7 cellular contexts compared by ENCODE assay signal in genomic region chr2:168835961-168836360, GRCh38. TPM values are rescaled to one million over a fixed set of nuclear protein-coding genes. Genes with fewer than 3 reads are reported as not detected.
"Had no signal": no experiment of that assay in that cellular context is flagged by ENCODE, and none has a peak within 500 bp of the region (broad histone marks: within the 10 kb centered on the region; RNA-seq: fewer than 3 reads in every experiment).

No MANE protein-coding gene starts in this region.

- DNase-seq: IMR-90, KBM-7, KG1 had no signal

- H3K27ac ChIP-seq: HL-60 had no signal

- H3K4me3 ChIP-seq: K562 had no signal

RNA-seq across cellular contexts. Expression of gene NOSTRIN, which starts 33.5 kb away (rescaled TPM):
- total RNA-seq: HT1080 had no signal
- polyA plus RNA-seq: IgD-negative memory B cell had no signal

RNA-seq across cellular contexts. Expression of gene SPC25, which starts 54.3 kb away (rescaled TPM):
- polyA plus RNA-seq: IgD-negative memory B cell had no signal
